7 cellular contexts compared by ENCODE assay signal in the genomic region with DNA sequence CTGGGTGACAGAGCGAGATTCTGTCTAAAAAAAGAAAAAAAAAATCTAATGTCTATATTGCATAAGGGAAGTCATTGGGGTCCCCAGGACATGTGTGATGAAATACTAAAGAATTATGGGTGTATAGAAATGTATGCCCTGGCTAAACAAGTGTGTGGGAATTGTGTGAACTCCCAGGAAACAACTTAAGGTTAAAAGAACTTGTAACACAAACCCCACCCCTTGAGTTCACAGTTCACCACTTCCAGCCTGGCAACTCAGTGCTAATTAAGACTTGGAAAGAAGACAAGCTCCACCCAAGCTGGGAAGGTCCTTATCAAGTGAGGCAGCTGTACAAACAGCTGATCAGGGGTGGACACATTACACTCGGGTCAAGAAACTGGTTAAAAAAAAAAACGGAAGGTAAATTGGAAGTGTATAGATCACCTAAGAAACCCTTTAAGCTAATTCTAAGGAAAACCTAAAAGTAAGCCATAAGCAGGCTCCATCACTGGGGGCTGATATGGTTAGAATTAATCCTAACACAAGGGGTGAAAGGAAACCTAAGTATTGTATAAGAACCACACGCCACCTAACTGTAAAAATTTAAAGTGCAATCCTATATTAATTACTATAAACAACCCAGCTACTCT. TPM values are rescaled to one million over a fixed set of nuclear protein-coding genes. Genes with fewer than 3 reads are reported as not detected.
DNase-seq lines count a peak whose midpoint lies in the region; ATAC-seq and TF ChIP-seq lines count a peak whose summit lies in the region.

No MANE protein-coding gene starts in this region.

- no peak overlapping the region for H3K27ac Mint-ChIP-seq in neural progenitor cell

- no peaks in the 10 kb centered on the region for H3K36me3 ChIP-seq in neural progenitor cell

- H3K4me3 Mint-ChIP-seq in neural progenitor cell, result no peak overlapping the region

- no peak for TF ChIP-seq POLR2A in GM18505 (IDR thresholded peaks at IDR 0.05; ENCODE audit: borderline replicate concordance, extremely low read depth, insufficient read depth, insufficient read length)

- H2AFZ ChIP-seq in neural progenitor cell (replicated peaks), result no peak overlapping the region

- H3K9ac ChIP-seq in neural progenitor cell, result no peak overlapping the region

- H3K9me3 Mint-ChIP-seq in neural progenitor cell, result no peaks in the 10 kb centered on the region

- peaks cover 34% of the 10 kb centered on the region for H3F3A ChIP-seq in neural progenitor cell (ENCODE audit: low read depth)

- peaks cover 42% of the 10 kb centered on the region for H3K4me1 Mint-ChIP-seq in neural progenitor cell

- H3K9me3 ChIP-seq in neural progenitor cell (ENCODE audit: low read depth), result no peaks in the 10 kb centered on the region

- TF ChIP-seq CTCF in neural progenitor cell (IDR thresholded peaks at IDR 0.05), result no peak

- no peaks in the 10 kb centered on the region for H4K20me1 ChIP-seq in neural progenitor cell (ENCODE audit: low read depth)

- H3K4me2 ChIP-seq in neural progenitor cell, result no peak overlapping the region

- no peak overlapping the region for H3K4me3 ChIP-seq in neural progenitor cell

- H3K36me3 Mint-ChIP-seq in neural progenitor cell, result no peaks in the 10 kb centered on the region

- DNase-seq in ELR (ENCODE audit: low read depth) (peak; percentile 53), NCI-H146 treated with DMSO at 0.1 percent for 48 hours (lab: John Stamatoyannopoulos, UW; ENCODE audit: unreplicated experiment) (peak; percentile 56), T47D (ENCODE audit: low read depth in 1 of 2, low spot score in 1 of 2) (peak; percentile 26 to 37), neural progenitor cell (ENCODE audit: low spot score) (peak; percentile 16), 8988T (no peak), cerebellar cortex (ENCODE audit: low spot score) (no peak)

- peaks cover 8% of the 10 kb centered on the region for H3K27me3 ChIP-seq in neural progenitor cell

- H3K27ac ChIP-seq in neural progenitor cell, result no peak overlapping the region

- ATAC-seq in GM18505 (IDR thresholded peaks at IDR 0.05; ENCODE audit: unreplicated experiment), result no peak

- in situ Hi-C loops in T47D (cut with HindIII; ENCODE audit: low pct_unique_long_range_greater_than_20kb, low sequenced_read_pairs), result no loop called here

- H3K27me3 Mint-ChIP-seq in neural progenitor cell (ENCODE audit: insufficient read depth, low read depth), result no peaks in the 10 kb centered on the region

- H3K79me2 ChIP-seq in neural progenitor cell (ENCODE audit: low read depth), result no peaks in the 10 kb centered on the region

- H3K4me1 ChIP-seq in neural progenitor cell, result peaks cover 39% of the 10 kb centered on the region

RNA-seq across cellular contexts. Expression of gene HLA-A, which starts 25.2 kb away (rescaled TPM):
- total RNA-seq in neural progenitor cell (ENCODE audit: low replicate concordance), result 107 and 278 TPM in 2 replicates

Comparison
In these comparisons a context has a peak if more than half of its experiments do, and no peak if none do; other contexts are left out.
1. DNase-seq: peak in ELR (single experiment), NCI-H146 treated with DMSO at 0.1 percent for 48 hours (single experiment), T47D (2 of 2) and neural progenitor cell (single experiment); none in 8988T (single experiment) and cerebellar cortex (single experiment).